In genomic region chr11:102260241-102260640, GRCh38 we compare ENCODE assay signal across 23 cellular contexts. TPM values are rescaled to one million over a fixed set of nuclear protein-coding genes. Genes with fewer than 3 reads are reported as not detected.
A peak's percentile ranks its signal among the peaks of the same experiment; 100 is the strongest.
DNase-seq lines count a peak whose midpoint lies in the region; ATAC-seq, FAIRE-seq and TF ChIP-seq lines count a peak whose summit lies in the region.
"Had no signal": no experiment of that assay in that cellular context is flagged by ENCODE, and none has a peak within 500 bp of the region (broad histone marks: within the 10 kb centered on the region; RNA-seq: fewer than 3 reads in every experiment).

No MANE protein-coding gene starts in this region.

- BruUV-seq in A673 (replicated peaks; lab: Mats Ljungman, UMichigan) = no TSS peak

- H3K27me3 ChIP-seq in A673 (replicated peaks; ENCODE audit: insufficient read depth, low read depth, low read length, poor library complexity) (no peaks in the 10 kb centered on the region), transverse colon (no peaks in the 10 kb centered on the region)
- H3K27me3 ChIP-seq: BLaER1 treated with 17β-estradiol and CSF1 and Interleukin-3, amounts not matched to agents 10 nM and 100 nM had no signal

- DNase-seq in A673 (ENCODE audit: low spot score) = peak; percentile 30
- no peak for DNase-seq in HTR-8/SVneo (ENCODE audit: insufficient read length, low spot score)
- DNase-seq in astrocyte of the cerebellum (ENCODE audit: low read depth) = peak; percentile 81
- peak; percentile 15 for DNase-seq in kidney glomerular epithelial cell (lab: John Stamatoyannopoulos, UW)
- no peak for DNase-seq in NCI-H1694 (lab: John Stamatoyannopoulos, UW)
- no peak for DNase-seq in DMS153 (lab: John Stamatoyannopoulos, UW)
- no peak for DNase-seq in transverse colon
- DNase-seq: Calu3; CD8-positive, alpha-beta T cell; DMS53; Karpas-422; NCI-H1105; NCI-H510A; NCI-H748 treated with DMSO at 0.1 percent for 48 hours; NK-92 treated with Interleukin-12 subunit alpha and Interleukin-12 subunit beta, amount 100 ng/mL, for 24 hours; OCI-M1; SHP77 had no signal

- H3K4me1 ChIP-seq in A673 (ENCODE audit: insufficient read depth, low read length, poor library complexity, severe bottlenecking) (no peaks in the 10 kb centered on the region), transverse colon (no peaks in the 10 kb centered on the region)
- H3K4me1 ChIP-seq: BLaER1 treated with 17β-estradiol and CSF1 and Interleukin-3, amounts not matched to agents 10 nM and 100 nM had no signal

- peak; percentile 40 for FAIRE-seq in HTR-8/SVneo (lab: Jason Lieb, UNC)
- FAIRE-seq: A204.1, H54 had no signal

- in situ Hi-C loops in astrocyte of the cerebellum (cut with HindIII; ENCODE audit: low sequenced_read_pairs) = no loop called here
- in situ Hi-C loops in transverse colon (cut with MboI; ENCODE audit: low pct_ligation_motif_present in 1 of 4, low pct_unique_long_range_greater_than_20kb in 1 of 4, low sequenced_read_pairs in 3 of 4) = loop anchor here in 1 of 4 donors (25.0 kb wide), 1 partner anchor 148 kb away; the partner anchor contains the start of gene YAP1

- H3K4me3 ChIP-seq in A673 (ENCODE audit: low read depth, low read length, poor library complexity, severe bottlenecking) (no peak overlapping the region), astrocyte of the cerebellum (ENCODE audit: low read depth, low read length) (no peak overlapping the region), transverse colon (no peak overlapping the region)
- H3K4me3 ChIP-seq: BLaER1 treated with 17β-estradiol and CSF1 and Interleukin-3, amounts not matched to agents 10 nM and 100 nM; SK-N-MC had no signal

- POLR2A ChIA-PET in A673 (lab: Charles Lee; ENCODE audit: low non-redundant PET) = no interaction called here

- H3K27ac ChIP-seq in A673 (ENCODE audit: low read depth, low read length, poor library complexity, severe bottlenecking) = no peak overlapping the region
- H3K27ac ChIP-seq in transverse colon = no peak overlapping the region
- H3K27ac ChIP-seq: BLaER1 treated with 17β-estradiol and CSF1 and Interleukin-3, amounts not matched to agents 10 nM and 100 nM; HL-60; SK-N-MC had no signal

- ATAC-seq in HG03025 (IDR thresholded peaks at IDR 0.05; ENCODE audit: low FRiP score, unreplicated experiment) = no peak
- ATAC-seq: CD8-positive, alpha-beta T cell had no signal

- TF ChIP-seq POLR2A in transverse colon (IDR thresholded peaks at IDR 0.05) = no peak

- intact Hi-C loops in A673 (cut with micrococcal nuclease; ENCODE audit: unreplicated experiment) (no loop called here), transverse colon (cut with DNase I; ENCODE audit: low total_unique reads) (no loop called here)

- H3K9me3 ChIP-seq in A673 (ENCODE audit: low read depth, low read length, poor library complexity, severe bottlenecking) (no peaks in the 10 kb centered on the region), transverse colon (no peaks in the 10 kb centered on the region)
- H3K9me3 ChIP-seq: BLaER1 treated with 17β-estradiol and CSF1 and Interleukin-3, amounts not matched to agents 10 nM and 100 nM had no signal

- 78 to 89% methylated on average over 2 of the region's 2 CpGs for WGBS in transverse colon (ENCODE audit: low coverage in 1 of 2), 2 donors

- no peak for TF ChIP-seq EP300 in transverse colon (IDR thresholded peaks at IDR 0.05; ENCODE audit: low read depth)

- CTCF ChIA-PET in A673 (lab: Charles Lee) = no interaction called here

- TF ChIP-seq CTCF in A673 (conservative IDR thresholded peaks at IDR 0.05; ENCODE audit: low read depth, low read length) = no peak
- TF ChIP-seq CTCF in astrocyte of the cerebellum (IDR thresholded peaks at IDR 0.05; ENCODE audit: low read depth, low read length, missing control alignments) = no peak
- no peak for TF ChIP-seq CTCF in transverse colon (IDR thresholded peaks at IDR 0.05)

- no peaks in the 10 kb centered on the region for H3K36me3 ChIP-seq in A673 (ENCODE audit: insufficient read depth, low read length, poor library complexity, severe bottlenecking)
- H3K36me3 ChIP-seq in transverse colon = no peaks in the 10 kb centered on the region
- H3K36me3 ChIP-seq: BLaER1 treated with 17β-estradiol and CSF1 and Interleukin-3, amounts not matched to agents 10 nM and 100 nM had no signal

RNA-seq across cellular contexts. Expression of gene BIRC3, which starts 57.0 kb away (rescaled TPM):
- total RNA-seq in A673 (2021) (2.5 and 2.8 TPM in 2 replicates), transverse colon (10 to 100 TPM in 3 of 4 donors, 1 to 10 TPM in 1; 2.2 to 57.8 (median 53.0) TPM)

Comparison
In these comparisons a context has a peak if more than half of its experiments do, and no peak if none do; other contexts are left out.
1. DNase-seq: peak in A673 (single experiment), astrocyte of the cerebellum (single experiment) and kidney glomerular epithelial cell (single experiment); none in HTR-8/SVneo (single experiment), NCI-H1694 (single experiment), DMS153 (single experiment) and transverse colon (single experiment).